Comparison of ENCODE assay signal across 1 cellular context in genomic region chr4:186149872-186150271, GRCh38.
TF ChIP-seq lines count a peak whose summit lies in the region.

No MANE protein-coding gene starts in this region.

TF ChIP-seq in GM12878, 131 proteins besides CTCF, POLR2A, EP300 and RAD21 (continued from another document):
- TF ChIP-seq, protein P1, sequence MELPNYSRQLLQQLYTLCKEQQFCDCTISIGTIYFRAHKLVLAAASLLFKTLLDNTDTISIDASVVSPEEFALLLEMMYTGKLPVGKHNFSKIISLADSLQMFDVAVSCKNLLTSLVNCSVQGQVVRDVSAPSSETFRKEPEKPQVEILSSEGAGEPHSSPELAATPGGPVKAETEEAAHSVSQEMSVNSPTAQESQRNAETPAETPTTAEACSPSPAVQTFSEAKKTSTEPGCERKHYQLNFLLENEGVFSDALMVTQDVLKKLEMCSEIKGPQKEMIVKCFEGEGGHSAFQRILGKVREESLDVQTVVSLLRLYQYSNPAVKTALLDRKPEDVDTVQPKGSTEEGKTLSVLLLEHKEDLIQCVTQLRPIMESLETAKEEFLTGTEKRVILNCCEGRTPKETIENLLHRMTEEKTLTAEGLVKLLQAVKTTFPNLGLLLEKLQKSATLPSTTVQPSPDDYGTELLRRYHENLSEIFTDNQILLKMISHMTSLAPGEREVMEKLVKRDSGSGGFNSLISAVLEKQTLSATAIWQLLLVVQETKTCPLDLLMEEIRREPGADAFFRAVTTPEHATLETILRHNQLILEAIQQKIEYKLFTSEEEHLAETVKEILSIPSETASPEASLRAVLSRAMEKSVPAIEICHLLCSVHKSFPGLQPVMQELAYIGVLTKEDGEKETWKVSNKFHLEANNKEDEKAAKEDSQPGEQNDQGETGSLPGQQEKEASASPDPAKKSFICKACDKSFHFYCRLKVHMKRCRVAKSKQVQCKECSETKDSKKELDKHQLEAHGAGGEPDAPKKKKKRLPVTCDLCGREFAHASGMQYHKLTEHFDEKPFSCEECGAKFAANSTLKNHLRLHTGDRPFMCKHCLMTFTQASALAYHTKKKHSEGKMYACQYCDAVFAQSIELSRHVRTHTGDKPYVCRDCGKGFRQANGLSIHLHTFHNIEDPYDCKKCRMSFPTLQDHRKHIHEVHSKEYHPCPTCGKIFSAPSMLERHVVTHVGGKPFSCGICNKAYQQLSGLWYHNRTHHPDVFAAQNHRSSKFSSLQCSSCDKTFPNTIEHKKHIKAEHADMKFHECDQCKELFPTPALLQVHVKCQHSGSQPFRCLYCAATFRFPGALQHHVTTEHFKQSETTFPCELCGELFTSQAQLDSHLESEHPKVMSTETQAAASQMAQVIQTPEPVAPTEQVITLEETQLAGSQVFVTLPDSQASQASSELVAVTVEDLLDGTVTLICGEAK (IDR thresholded peaks at IDR 0.05; ENCODE audit: borderline replicate concordance), result no peak
- peak; percentile 23; the same call in 1 of the 2 replicates for TF ChIP-seq SMC3 (IDR thresholded peaks at IDR 0.05; ENCODE audit: borderline replicate concordance, low read length)
- no peak for TF ChIP-seq HDAC6 (IDR thresholded peaks at IDR 0.05; ENCODE audit: unreplicated experiment)
- TF ChIP-seq SREBF1 (IDR thresholded peaks at IDR 0.05; ENCODE audit: low read length), result no peak
- TF ChIP-seq JUND (IDR thresholded peaks at IDR 0.05; ENCODE audit: low read depth, low read length), result no peak
- no peak for TF ChIP-seq GABPA (IDR thresholded peaks at IDR 0.05; ENCODE audit: low read depth)
- TF ChIP-seq ESRRA (IDR thresholded peaks at IDR 0.05; ENCODE audit: low read length), result no peak
- TF ChIP-seq IKZF1 (conservative IDR thresholded peaks at IDR 0.05), result 0 out of 2 replicates have a peak, but pooled peaks have one; percentile 28
